Comparison of ENCODE assay signal across 36 cellular contexts in the genomic region with DNA sequence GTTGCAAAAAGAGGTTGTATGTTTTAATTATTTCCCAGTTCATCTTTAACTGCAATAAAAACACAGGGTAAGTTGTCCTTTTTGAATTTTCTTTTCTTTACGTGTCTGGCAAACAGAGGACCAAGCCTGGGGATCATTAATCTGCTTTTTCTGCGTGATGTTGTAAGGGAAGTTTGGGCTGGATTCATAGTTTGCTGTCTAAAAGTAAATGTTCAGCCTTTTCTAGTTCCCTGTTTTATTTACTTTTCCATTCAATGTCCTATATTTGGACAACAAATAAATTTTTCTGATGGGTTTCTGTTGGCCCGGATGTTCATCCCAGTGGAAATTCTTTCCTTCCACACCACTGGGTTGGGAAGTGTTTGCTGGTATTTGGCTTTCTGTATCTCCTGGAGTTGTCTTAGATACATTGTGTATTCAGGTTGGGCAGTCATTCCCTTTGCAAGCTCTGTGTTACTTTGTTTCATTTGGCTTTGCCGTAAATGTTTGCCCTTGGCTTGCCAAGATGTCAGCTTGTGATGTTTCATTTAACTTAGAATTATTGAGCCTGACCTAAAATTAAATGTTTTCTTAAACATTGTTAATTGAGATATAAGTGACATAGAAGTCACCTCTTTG. TPM values are rescaled to one million over a fixed set of nuclear protein-coding genes. Genes with fewer than 3 reads are reported as not detected.
"Had no signal": no experiment of that assay in that cellular context is flagged by ENCODE, and none has a peak within 500 bp of the region (broad histone marks: within the 10 kb centered on the region; RNA-seq: fewer than 3 reads in every experiment).

No MANE protein-coding gene starts in this region.

- FAIRE-seq: astrocyte had no signal

- H3K27ac ChIP-seq: adrenal gland, body of pancreas, breast epithelium, SJCRH30, SK-N-MC had no signal

- H3K9me3 ChIP-seq: adrenal gland, body of pancreas, breast epithelium, MG63, SJCRH30 had no signal

- H3K36me3 ChIP-seq: adrenal gland, breast epithelium, MG63, SJCRH30 had no signal

- H3K4me1 ChIP-seq: adrenal gland, breast epithelium, SJCRH30 had no signal

- ATAC-seq: activated CD4-positive, alpha-beta T cell treated with anti-CD3 and anti-CD28 coated beads for 36 hours; activated CD4-positive, CD25-positive, alpha-beta regulatory T cell treated with anti-CD3 and anti-CD28 coated beads, Interleukin-2, amount 50 U/mL, for 24 hours; activated CD8-positive, alpha-beta T cell treated with anti-CD3 and anti-CD28 coated beads, Interleukin-2, amount 10 ng/mL, durations not matched to agents 7 days and 5 days; activated naive CD4-positive, alpha-beta T cell treated with anti-CD3 and anti-CD28 coated beads, Interleukin-2, amount 50 U/mL, for 72 hours; activated T-cell treated with anti-CD3 and anti-CD28 coated beads, Interleukin-2, amount 50 U/mL, for 4 hours; body of pancreas; Panc1; WTC11 had no signal

- DNase-seq: activated CD4-positive, alpha-beta T cell treated with anti-CD3 and anti-CD28 coated beads for 36 hours; activated CD4-positive, alpha-beta T cell treated with anti-CD3 and anti-CD28 coated beads, Interleukin-2, amount 10 ng/mL, durations not matched to agents 7 days and 5 days; activated CD4-positive, alpha-beta T cell treated with anti-CD3 and anti-CD28 coated beads, Interleukin-2, amount 50 U/mL, for 48 hours; activated CD8-positive, alpha-beta T cell treated with anti-CD3 and anti-CD28 coated beads, Interleukin-2, amount 10 ng/mL, durations not matched to agents 7 days and 5 days; activated gamma-delta T cell treated with Interleukin-2 at 50 U/mL for 16 hours; activated naive CD4-positive, alpha-beta T cell treated with anti-CD3 and anti-CD28 coated beads for 36 hours; activated T-cell treated with anti-CD3 and anti-CD28 coated beads for 4 hours; activated T-cell treated with anti-CD3 and anti-CD28 coated beads, Interleukin-2, amount 50 U/mL, for 4 hours; adrenal gland; body of pancreas; Karpas-422; MG63; NCI-H1048; NCI-H1105 treated with DMSO at 0.1 percent for 48 hours; NCI-H1436; NCI-H1694; NCI-H1930; NCI-H2081 treated with DMSO at 0.1 percent for 48 hours; NCI-H345; NCI-H524 treated with DMSO at 0.1 percent for 48 hours; SHP77; SJCRH30; T1000 had no signal

- H3K4me3 ChIP-seq: adrenal gland, body of pancreas, breast epithelium, MG63, SJCRH30, SK-N-MC had no signal

- H3K27me3 ChIP-seq: adrenal gland, body of pancreas, breast epithelium, MG63, SJCRH30 had no signal

RNA-seq across cellular contexts. Expression of a gene that starts 20.3 kb away (rescaled TPM):
- total RNA-seq: activated CD4-positive, alpha-beta T cell treated with anti-CD3 and anti-CD28 coated beads for 36 hours; activated CD4-positive, alpha-beta T cell treated with anti-CD3 and anti-CD28 coated beads, Interleukin-2, amount 10 ng/mL, durations not matched to agents 7 days and 5 days; activated CD8-positive, alpha-beta T cell treated with anti-CD3 and anti-CD28 coated beads, Interleukin-2, amount 10 ng/mL, durations not matched to agents 7 days and 5 days; activated naive CD4-positive, alpha-beta T cell treated with anti-CD3 and anti-CD28 coated beads for 36 hours; activated naive CD4-positive, alpha-beta T cell treated with anti-CD3 and anti-CD28 coated beads, Interleukin-2, amount 50 U/mL, for 72 hours; activated T-cell treated with anti-CD3 and anti-CD28 coated beads, Interleukin-2, amount 50 U/mL, for 4 hours; activated T-helper 1 cell treated with anti-CD3 and anti-CD28 coated beads, Interleukin-12 subunit alpha, Interleukin-12 subunit beta, Interleukin-2, Interleukin-4 antibody, amounts not matched to agents 30 ng/mL and 10 ng/mL and 1 ng/mL, durations not matched to agents 14 hours and 24 hours and 36 hours; adrenal gland; astrocyte; body of pancreas; breast epithelium; cardiac septum; NCI-H460; RPMI7951; SJCRH30; T-helper 1 cell treated with Interleukin-12 subunit alpha and Interleukin-12 subunit beta and Interleukin-4 antibody, amounts not matched to agents 30 ng/mL and 1 ng/mL, for 36 hours; T-helper 2 cell treated with Interferon-gamma antibody and Interleukin-4, amounts not matched to agents 100 ng/mL and 5 ng/mL, for 36 hours; WTC11 had no signal
- polyA plus RNA-seq: adrenal gland had no signal

RNA-seq across cellular contexts. Expression of a gene that starts 21.4 kb away (rescaled TPM):
- total RNA-seq: activated CD4-positive, alpha-beta T cell treated with anti-CD3 and anti-CD28 coated beads for 36 hours; activated CD4-positive, alpha-beta T cell treated with anti-CD3 and anti-CD28 coated beads, Interleukin-2, amount 10 ng/mL, durations not matched to agents 7 days and 5 days; activated naive CD4-positive, alpha-beta T cell treated with anti-CD3 and anti-CD28 coated beads for 36 hours; activated naive CD4-positive, alpha-beta T cell treated with anti-CD3 and anti-CD28 coated beads, Interleukin-2, amount 50 U/mL, for 72 hours; activated T-cell treated with anti-CD3 and anti-CD28 coated beads, Interleukin-2, amount 50 U/mL, for 4 hours; activated T-helper 1 cell treated with anti-CD3 and anti-CD28 coated beads, Interleukin-12 subunit alpha, Interleukin-12 subunit beta, Interleukin-2, Interleukin-4 antibody, amounts not matched to agents 30 ng/mL and 10 ng/mL and 1 ng/mL, durations not matched to agents 14 hours and 24 hours and 36 hours; adrenal gland; body of pancreas; cardiac septum; RPMI7951; SJCRH30; T-helper 1 cell treated with Interleukin-12 subunit alpha and Interleukin-12 subunit beta and Interleukin-4 antibody, amounts not matched to agents 30 ng/mL and 1 ng/mL, for 36 hours; WTC11 had no signal
